ENCODE assay signal across 19 cellular contexts in the genomic region with DNA sequence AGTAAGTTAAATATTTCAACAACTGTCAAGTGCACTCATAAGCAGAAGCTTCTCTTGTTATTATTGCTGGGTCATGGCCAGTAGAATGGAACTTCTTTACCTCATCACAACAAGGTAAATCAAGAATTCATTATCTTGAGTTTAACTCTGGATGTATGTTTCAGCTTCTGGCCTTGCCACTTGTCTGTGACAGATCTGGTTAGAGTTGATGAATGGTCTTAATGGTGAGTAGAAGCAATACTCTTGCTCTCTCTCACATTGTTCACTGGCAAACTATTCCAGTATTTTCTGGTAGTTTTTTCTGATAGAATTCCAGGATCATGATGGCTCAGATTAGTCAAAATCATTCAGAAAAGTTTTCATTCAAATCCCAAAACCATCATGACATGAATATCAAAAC.
"Had no signal": no experiment of that assay in that cellular context is flagged by ENCODE, and none has a peak within 500 bp of the region (broad histone marks: within the 10 kb centered on the region; RNA-seq: fewer than 3 reads in every experiment).

No MANE protein-coding gene starts in this region.

- H3K36me3 ChIP-seq: SJSA1 had no signal

- H3K4me1 ChIP-seq: SJSA1 had no signal

- H3K27ac ChIP-seq: HL-60, SJSA1, SK-N-MC had no signal

- FAIRE-seq: HTR-8/SVneo, RCC 7860 had no signal

- DNase-seq: KBM-7, MV-4-11, NCI-H1048, NCI-H1105, NCI-H1436 treated with DMSO at 0.1 percent for 48 hours, NCI-H1694, NCI-H187 treated with DMSO at 0.1 percent for 48 hours, NCI-H2029 treated with DMSO at 0.1 percent for 48 hours, NCI-H2171 treated with DMSO at 0.1 percent for 48 hours, NCI-H526, Right ventricle myocardium superior, RPMI8226, SIG-M5 had no signal

- H3K4me3 ChIP-seq: SJSA1, SK-N-MC had no signal

- H3K27ac Mint-ChIP-seq: IgD-negative memory B cell had no signal

- H3K36me3 Mint-ChIP-seq: IgD-negative memory B cell had no signal

- H3K9me3 ChIP-seq: SJSA1 had no signal

- H3K4me3 Mint-ChIP-seq: IgD-negative memory B cell had no signal
